ENCODE assay signal across 8 cellular contexts in the genomic region with DNA sequence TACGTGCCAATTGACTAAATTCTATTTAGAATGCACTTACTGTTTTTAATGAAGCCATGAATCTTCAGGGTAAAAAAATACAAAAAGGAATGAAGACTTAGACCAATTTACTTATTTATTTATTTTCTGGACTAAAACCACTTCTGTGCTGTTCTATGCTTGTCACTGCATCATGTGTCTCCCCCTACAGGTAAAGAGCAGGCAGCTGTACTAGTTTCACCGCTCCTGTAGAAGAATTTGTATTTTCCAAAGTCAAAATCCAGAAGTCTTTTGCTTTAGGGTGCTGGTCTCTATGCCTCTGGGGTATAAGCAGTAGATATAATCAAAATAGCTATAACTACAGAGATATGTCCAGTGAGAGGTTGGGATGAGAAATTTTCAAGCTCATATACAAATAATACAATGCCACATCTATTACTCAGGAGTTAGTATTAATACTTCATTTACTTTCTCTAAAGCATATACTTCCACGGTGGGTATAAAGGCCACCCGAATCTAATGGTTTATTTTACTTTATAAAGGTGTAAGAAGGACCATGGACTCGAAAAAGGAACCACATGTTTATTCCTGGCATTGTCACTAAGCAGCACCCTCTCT.
DNase-seq lines count a peak whose midpoint lies in the region; ATAC-seq, FAIRE-seq and TF ChIP-seq lines count a peak whose summit lies in the region.

No MANE protein-coding gene starts in this region.

- no peaks in the 10 kb centered on the region for H3K4me1 ChIP-seq in suprapubic skin

- peak; percentile 33 for DNase-seq in CD1c-positive myeloid dendritic cell (ENCODE audit: extremely low spot score)
- peak; percentile 52 for DNase-seq in HTR-8/SVneo (ENCODE audit: insufficient read length, low spot score)
- DNase-seq in RPMI7951 (ENCODE audit: low read depth) = peak; percentile 62
- DNase-seq in bronchial epithelial cell (ENCODE audit: low read depth) = peak; percentile 71
- peak; percentile 73 for DNase-seq in kidney tubule cell (ENCODE audit: low spot score)
- DNase-seq in suprapubic skin (ENCODE audit: low spot score in 2 of 2) = no peak
- DNase-seq in T1000 (lab: John Stamatoyannopoulos, UW) = no peak

- H3K9me3 ChIP-seq in suprapubic skin = no peaks in the 10 kb centered on the region

- WGBS in suprapubic skin = 52% methylated on average over 5 of the region's 5 CpGs

- FAIRE-seq in HTR-8/SVneo (lab: Jason Lieb, UNC) = no peak
- no peak for FAIRE-seq in bronchial epithelial cell (lab: Jason Lieb, UNC)

- ATAC-seq in GM18502 (IDR thresholded peaks at IDR 0.05; ENCODE audit: poor library complexity, unreplicated experiment) = peak; percentile 57

- no peak for TF ChIP-seq EP300 in suprapubic skin (IDR thresholded peaks at IDR 0.05)

- no peak for TF ChIP-seq POLR2A in suprapubic skin (IDR thresholded peaks at IDR 0.05)

- H3K27ac ChIP-seq in suprapubic skin = no peak overlapping the region

- H3K4me3 ChIP-seq in bronchial epithelial cell (ENCODE audit: low read depth, low read length) (no peak overlapping the region), suprapubic skin (no peak overlapping the region)

- H3K27me3 ChIP-seq in bronchial epithelial cell (ENCODE audit: control insufficient read depth, insufficient read depth, low read length) = no peaks in the 10 kb centered on the region
- no peaks in the 10 kb centered on the region for H3K27me3 ChIP-seq in suprapubic skin

- no peaks in the 10 kb centered on the region for H3K36me3 ChIP-seq in bronchial epithelial cell (ENCODE audit: control insufficient read depth, insufficient read depth, low read length)
- H3K36me3 ChIP-seq in suprapubic skin = no peaks in the 10 kb centered on the region

- peak; percentile 72 for TF ChIP-seq CTCF in bronchial epithelial cell (IDR thresholded peaks at IDR 0.05; ENCODE audit: insufficient read depth, low read length, severe bottlenecking)
- TF ChIP-seq CTCF in suprapubic skin (IDR thresholded peaks at IDR 0.05) = peak; percentile 32 to 74

Comparison
In these comparisons a context has a peak if more than half of its experiments do, and no peak if none do; other contexts are left out.
1. DNase-seq: peak in CD1c-positive myeloid dendritic cell (single experiment), HTR-8/SVneo (single experiment), RPMI7951 (single experiment), bronchial epithelial cell (single experiment) and kidney tubule cell (single experiment); none in suprapubic skin (0 of 2) and T1000 (single experiment).